ENCODE assay signal across 8 cellular contexts in the genomic region with DNA sequence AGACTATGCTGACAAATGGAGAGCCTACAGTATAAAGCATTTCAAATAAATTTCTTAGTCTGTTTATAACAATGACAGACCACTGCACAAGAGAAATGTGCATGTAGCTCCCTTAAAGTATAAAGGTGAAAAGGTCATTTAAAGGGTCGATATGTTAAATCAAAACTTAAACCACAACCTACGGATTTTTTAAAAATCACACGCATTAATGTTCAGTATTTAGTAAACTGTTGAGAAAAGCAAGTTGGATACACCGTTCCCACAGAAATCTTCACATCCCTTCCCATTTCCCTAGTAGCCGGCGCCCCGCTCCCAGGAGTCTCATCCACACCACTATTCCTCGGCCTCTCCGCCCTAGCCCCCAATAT. TPM values are rescaled to one million over a fixed set of nuclear protein-coding genes. Genes with fewer than 3 reads are reported as not detected.
DNase-seq lines count a peak whose midpoint lies in the region; ATAC-seq and TF ChIP-seq lines count a peak whose summit lies in the region.

No MANE protein-coding gene starts in this region.

- H3K9ac ChIP-seq in neuronal stem cell (ENCODE audit: low read depth, low read length, poor library complexity) = peak overlapping the region; percentile 98

- TF ChIP-seq EP300 in esophagus muscularis mucosa (IDR thresholded peaks at IDR 0.05) = no peak

- no peak overlapping the region for H2AK5ac ChIP-seq in neuronal stem cell (ENCODE audit: low read depth, low read length)

- no peaks in the 10 kb centered on the region for H3K27me3 ChIP-seq in CD8-positive, alpha-beta memory T cell (ENCODE audit: insufficient read depth, low read length, poor library complexity, severe bottlenecking)
- no peaks in the 10 kb centered on the region for H3K27me3 ChIP-seq in Panc1 (ENCODE audit: control insufficient read depth, insufficient read depth, low read length)
- no peaks in the 10 kb centered on the region for H3K27me3 ChIP-seq in esophagus muscularis mucosa
- H3K27me3 ChIP-seq in neuronal stem cell (ENCODE audit: control insufficient read depth in 3 of 3, insufficient read depth in 3 of 3, low read depth in 1 of 3, low read length in 3 of 3) = no peaks in the 10 kb centered on the region

- ATAC-seq in Panc1 = peak; percentile 28
- no peak for ATAC-seq in GM21423 (IDR thresholded peaks at IDR 0.05; ENCODE audit: unreplicated experiment)

- H2AFZ ChIP-seq in neuronal stem cell (ENCODE audit: low read length) = peak overlapping the region; percentile 96

- H2BK5ac ChIP-seq in neuronal stem cell (ENCODE audit: low read length) = no peak overlapping the region

- H3K36me3 ChIP-seq in CD8-positive, alpha-beta memory T cell (ENCODE audit: insufficient read depth, low read length) = no peaks in the 10 kb centered on the region
- H3K36me3 ChIP-seq in Panc1 (ENCODE audit: control insufficient read depth, insufficient read depth, low read length) (peaks cover 2% of the 10 kb centered on the region), esophagus muscularis mucosa (peaks cover 0 to 8% (median 0%) of the 10 kb centered on the region in 4 donors), neuronal stem cell (replicated peaks in 1 of 2; ENCODE audit: control insufficient read depth in 2 of 2, insufficient read depth in 2 of 2, low read length in 2 of 2) (peaks cover 0 to 37% of the 10 kb centered on the region in 2 donors)

- H3K79me1 ChIP-seq in neuronal stem cell (ENCODE audit: low read depth, low read length) = peaks cover 5% of the 10 kb centered on the region

- peak overlapping the region; percentile 99 for H3K18ac ChIP-seq in neuronal stem cell (ENCODE audit: low read length)

- TF ChIP-seq POLR2A in esophagus muscularis mucosa (IDR thresholded peaks at IDR 0.05; ENCODE audit: low read depth) = no peak

- TF ChIP-seq CTCF in Panc1 (IDR thresholded peaks at IDR 0.05) = no peak
- TF ChIP-seq CTCF in esophagus muscularis mucosa (IDR thresholded peaks at IDR 0.05) = no peak

- no peaks in the 10 kb centered on the region for H3K9me3 Mint-ChIP-seq in CD8-positive, alpha-beta memory T cell

- H4K91ac ChIP-seq in neuronal stem cell (ENCODE audit: low read depth, low read length, poor library complexity) = no peak overlapping the region

- H3K23ac ChIP-seq in neuronal stem cell (ENCODE audit: low read depth, low read length, poor library complexity) = no peak overlapping the region

- TSS peak; percentile 94 for BruUV-seq in Panc1 (replicated peaks; lab: Mats Ljungman, UMichigan)

- CTCF ChIA-PET in CD8-positive, alpha-beta memory T cell (lab: Charles Lee) = interaction anchor here (1.4 to 2.9 kb wide), 3 partner anchors 10 to 172 kb away, joined by 3 to 15 read pairs (median 6); a partner anchor contains a TSS
- CTCF ChIA-PET in Panc1 (lab: Charles Lee) = no interaction called here

- no peaks in the 10 kb centered on the region for H3K27me3 Mint-ChIP-seq in CD8-positive, alpha-beta memory T cell

- no peak overlapping the region for H2BK15ac ChIP-seq in neuronal stem cell (ENCODE audit: low read length)

- POLR2A ChIA-PET in CD8-positive, alpha-beta memory T cell (lab: Charles Lee) = interaction anchor here (0.7 to 4.0 kb wide), 4 partner anchors 20 to 237 kb away, joined by 3 to 25 read pairs (median 8); a partner anchor contains a TSS
- POLR2A ChIA-PET in Panc1 (lab: Charles Lee) = no interaction called here

- in situ Hi-C loops in Panc1 (cut with HindIII; ENCODE audit: low pct_unique_long_range_greater_than_20kb, low sequenced_read_pairs) = no loop called here

- peaks cover 31% of the 10 kb centered on the region for H3K4me1 ChIP-seq in CD8-positive, alpha-beta memory T cell (ENCODE audit: insufficient read depth, low read length)
- peaks cover 4% of the 10 kb centered on the region; the same call in 1 of the 2 replicates for H3K4me1 ChIP-seq in Panc1 (ENCODE audit: control insufficient read depth, insufficient read depth, low read length)
- peaks cover 22 to 52% (median 47%) of the 10 kb centered on the region in 4 donors for H3K4me1 ChIP-seq in esophagus muscularis mucosa
- H3K4me1 ChIP-seq in neuronal stem cell (ENCODE audit: control insufficient read depth in 2 of 2, insufficient read depth in 1 of 2, low read depth in 1 of 2, low read length in 2 of 2) = peaks cover 0 to 4% of the 10 kb centered on the region in 2 donors

- peaks cover 38 to 69% (median 66%) of the 10 kb centered on the region in 3 donors for H3K4me1 Mint-ChIP-seq in CD8-positive, alpha-beta memory T cell

- no peak for DNase-seq in CD8-positive, alpha-beta memory T cell
- DNase-seq in Panc1 (ENCODE audit: low read depth, low spot score) = no peak
- DNase-seq in esophagus muscularis mucosa (ENCODE audit: extremely low spot score) = no peak
- DNase-seq in neuronal stem cell (ENCODE audit: low spot score) = no peak
- DNase-seq in SK-N-DZ (ENCODE audit: low spot score) = no peak
- no peak for DNase-seq in kidney glomerular epithelial cell (lab: John Stamatoyannopoulos, UW)
- no peak for DNase-seq in activated gamma-delta T cell treated with Interleukin-2 at 50 U/mL for 16 hours

- H3K27ac ChIP-seq in CD8-positive, alpha-beta memory T cell (ENCODE audit: low read depth, low read length) = peak overlapping the region; percentile 86
- peak overlapping the region; percentile 95 for H3K27ac ChIP-seq in Panc1 (ENCODE audit: low read length)
- H3K27ac ChIP-seq in esophagus muscularis mucosa (replicated peaks in 1 of 4) = peak overlapping the region; percentile 83 to 90 (median 86)
- peak overlapping the region; percentile 79 for H3K27ac ChIP-seq in neuronal stem cell (replicated peaks; ENCODE audit: low read length)

- no peak overlapping the region for H3K4ac ChIP-seq in neuronal stem cell (ENCODE audit: low read length)

- H3K4me3 ChIP-seq in CD8-positive, alpha-beta memory T cell (ENCODE audit: low read length) = peak overlapping the region; percentile 98
- H3K4me3 ChIP-seq in Panc1 (ENCODE audit: low read depth in 2 of 2, low read length in 2 of 2) (peak overlapping the region; percentile 71 to 88), esophagus muscularis mucosa (peak overlapping the region; percentile 70 to 86 (median 74)), neuronal stem cell (ENCODE audit: low read length in 2 of 2) (peak overlapping the region; percentile 59 to 99)

- peak overlapping the region; percentile 92 to 99 (median 96) for H3K4me3 Mint-ChIP-seq in CD8-positive, alpha-beta memory T cell

- H3K36me3 Mint-ChIP-seq in CD8-positive, alpha-beta memory T cell = peaks cover 0 to 26% (median 0%) of the 10 kb centered on the region in 3 donors

- WGBS in esophagus muscularis mucosa = under 1% methylated on average over 9 of the region's 9 CpGs
- WGBS in neuronal stem cell (ENCODE audit: extremely low coverage in 2 of 2, insufficient read length in 2 of 2, insufficient replicate concordance in 1 of 2), 2 donors = no CpG with 5 or more reads among the region's 9 CpGs

- peak overlapping the region; percentile 93 to 98 (median 96) for H3K27ac Mint-ChIP-seq in CD8-positive, alpha-beta memory T cell

- no peak overlapping the region for H2BK120ac ChIP-seq in neuronal stem cell (ENCODE audit: low read depth, low read length)

- peak overlapping the region; percentile 47 for H3K4me2 ChIP-seq in neuronal stem cell (ENCODE audit: insufficient read depth, low read length, poor library complexity, severe bottlenecking)

- no peak overlapping the region for H3K14ac ChIP-seq in neuronal stem cell (ENCODE audit: low read length)

- H2BK12ac ChIP-seq in neuronal stem cell (ENCODE audit: low read length) = no peak overlapping the region

- H3K9me3 ChIP-seq in CD8-positive, alpha-beta memory T cell (ENCODE audit: low read length) = no peaks in the 10 kb centered on the region
- H3K9me3 ChIP-seq in Panc1 (ENCODE audit: control insufficient read depth, insufficient read depth, low read depth, low read length) (no peaks in the 10 kb centered on the region), esophagus muscularis mucosa (no peaks in the 10 kb centered on the region), neuronal stem cell (replicated peaks in 1 of 2; ENCODE audit: control insufficient read depth in 2 of 2, insufficient read depth in 1 of 2, low read depth in 1 of 2, low read length in 2 of 2) (no peaks in the 10 kb centered on the region)

- no peak overlapping the region for H4K8ac ChIP-seq in neuronal stem cell (ENCODE audit: low read depth, low read length)

- intact Hi-C loops in Panc1 (cut with micrococcal nuclease; ENCODE audit: unreplicated experiment) = loop anchor here (5.0 to 10.0 kb wide), 2 partner anchors 119 to 169 kb away; a partner anchor contains a TSS
- intact Hi-C loops in esophagus muscularis mucosa (cut with DNase I) = loop anchor here (2.0 to 5.0 kb wide), 3 partner anchors 51 to 171 kb away; a partner anchor contains a TSS

RNA-seq across cellular contexts. Expression of a gene that starts 0.6 kb away (rescaled TPM):
- 10 to 100 TPM; 66.4 to 69.0 TPM for total RNA-seq in CD8-positive, alpha-beta memory T cell
- 67.9 TPM for polyA plus RNA-seq in CD8-positive, alpha-beta memory T cell
- total RNA-seq in Panc1 (2021; ENCODE audit: unreplicated experiment) (47.4 TPM), esophagus muscularis mucosa (10 to 100 TPM; 28.5 to 68.1 (median 31.3) TPM)
- 29.5 TPM for polyA plus RNA-seq in Panc1 (2012; ENCODE audit: insufficient read length)
- 217 TPM for polyA plus RNA-seq in neuronal stem cell (2013, experiment 1 of 2)
- 225 TPM for polyA plus RNA-seq in neuronal stem cell (2013, experiment 2 of 2)
- polyA plus RNA-seq in SK-N-DZ (2014; cell fraction: cytosol; rRNA removed) = 103 and 105 TPM in 2 replicates
- polyA plus RNA-seq in SK-N-DZ (2014; cell fraction: nucleus; rRNA removed) = 171 and 258 TPM in 2 replicates

RNA-seq across cellular contexts. Expression of a gene that starts 2.1 kb away (rescaled TPM):
- total RNA-seq in CD8-positive, alpha-beta memory T cell = 10 to 100 TPM; 11.8 to 12.6 TPM
- 4.6 TPM for polyA plus RNA-seq in CD8-positive, alpha-beta memory T cell
- 6.6 TPM for total RNA-seq in Panc1 (2021; ENCODE audit: unreplicated experiment)
- polyA plus RNA-seq in Panc1 (2012; ENCODE audit: insufficient read length) = 1.1 TPM
- 1 to 10 TPM; 2.6 to 7.1 (median 3.2) TPM for total RNA-seq in esophagus muscularis mucosa
- 5.8 TPM for polyA plus RNA-seq in neuronal stem cell (2013, experiment 1 of 2)
- 5.7 TPM for polyA plus RNA-seq in neuronal stem cell (2013, experiment 2 of 2)
- 6.3 and 7.4 TPM in 2 replicates for polyA plus RNA-seq in SK-N-DZ (2014; cell fraction: cytosol; rRNA removed)
- 13.3 and 16.4 TPM in 2 replicates for polyA plus RNA-seq in SK-N-DZ (2014; cell fraction: nucleus; rRNA removed)

RNA-seq across cellular contexts. Expression of a gene that starts 49.8 kb away (rescaled TPM):
- 10 to 100 TPM; 48.6 to 49.1 TPM for total RNA-seq in CD8-positive, alpha-beta memory T cell
- polyA plus RNA-seq in CD8-positive, alpha-beta memory T cell = 9.0 TPM
- total RNA-seq in Panc1 (2021; ENCODE audit: unreplicated experiment) (30.7 TPM), esophagus muscularis mucosa (10 to 100 TPM; 11.7 to 33.6 (median 16.8) TPM)
- 17.4 TPM for polyA plus RNA-seq in Panc1 (2012; ENCODE audit: insufficient read length)
- 31.7 TPM for polyA plus RNA-seq in neuronal stem cell (2013, experiment 1 of 2)
- polyA plus RNA-seq in neuronal stem cell (2013, experiment 2 of 2) = 30.9 TPM
- polyA plus RNA-seq in SK-N-DZ (2014; cell fraction: cytosol; rRNA removed) = 34.9 and 43.3 TPM in 2 replicates
- 247 and 270 TPM in 2 replicates for polyA plus RNA-seq in SK-N-DZ (2014; cell fraction: nucleus; rRNA removed)
